ENCODE assay signal across 13 cellular contexts in genomic region chr2:242029422-242030225, GRCh38.
DNase-seq lines count a peak whose midpoint lies in the region; ATAC-seq, FAIRE-seq and TF ChIP-seq lines count a peak whose summit lies in the region.
"Had no signal": no experiment of that assay in that cellular context is flagged by ENCODE, and none has a peak within 500 bp of the region (broad histone marks: within the 10 kb centered on the region; RNA-seq: fewer than 3 reads in every experiment).

No MANE protein-coding gene starts in this region.

- WGBS in HepG2 (ENCODE audit: low lambda C conversion rate) = 55% methylated on average over 21 of the region's 21 CpGs

- intact Hi-C loops in OCI-LY7 (cut with micrococcal nuclease; ENCODE audit: unreplicated experiment) = no loop called here
- intact Hi-C loops in HepG2 (cut with micrococcal nuclease; ENCODE audit: unreplicated experiment) = no loop called here

- H3K4me3 ChIP-seq in OCI-LY7 (ENCODE audit: low read depth, low read length, poor library complexity, severe bottlenecking) (no peak overlapping the region), HepG2 (replicated peaks in 1 of 3; ENCODE audit: insufficient read depth in 1 of 3, low read depth in 2 of 3, low read length in 3 of 3) (no peak overlapping the region)
- H3K4me3 ChIP-seq: gastroesophageal sphincter had no signal

- in situ Hi-C loops in HepG2 (cut with HindIII; ENCODE audit: extremely low pct_ligation_motif_present, low pct_unique_long_range_greater_than_20kb) (no loop called here), GM13976 (cut with MboI; ENCODE audit: low sequenced_read_pairs, unreplicated experiment) (no loop called here)

- ATAC-seq in HepG2 = no peak
- no peak for ATAC-seq in GM21390 (IDR thresholded peaks at IDR 0.05; ENCODE audit: unreplicated experiment)
- ATAC-seq: gastroesophageal sphincter had no signal

- H3K36me3 ChIP-seq in OCI-LY7 (ENCODE audit: insufficient read depth, low read length) = no peaks in the 10 kb centered on the region
- no peaks in the 10 kb centered on the region for H3K36me3 ChIP-seq in HepG2 (replicated peaks in 1 of 2; ENCODE audit: control insufficient read depth in 1 of 2, insufficient read depth in 2 of 2, low read length in 2 of 2)
- H3K36me3 ChIP-seq: gastroesophageal sphincter had no signal

- no peak overlapping the region for H3K4me2 ChIP-seq in OCI-LY7 (ENCODE audit: low read length)
- no peak overlapping the region for H3K4me2 ChIP-seq in HepG2 (ENCODE audit: low read depth, low read length)

- POLR2A ChIA-PET in OCI-LY7 (lab: Charles Lee) (no interaction called here), HepG2 (lab: Yijun Ruan, JAX) (no interaction called here)

- no TSS peak for BruUV-seq in OCI-LY7 (replicated peaks; lab: Mats Ljungman, UMichigan)
- no TSS peak for BruUV-seq in HepG2 (replicated peaks; lab: Mats Ljungman, UMichigan)

- DNase-seq in stimulated activated CD4-positive, alpha-beta T cell treated with anti-CD3 and anti-CD28 coated beads, Interleukin-4, amount 100 ng/mL, for 24 hours = peak; percentile 1
- DNase-seq in stimulated activated CD4-positive, alpha-beta T cell treated with anti-CD3 and anti-CD28 coated beads, Interleukin-4, amount 100 ng/mL, for 4 hours = no peak
- DNase-seq in OCI-LY7 (ENCODE audit: low spot score) (peak; percentile 13), HepG2 (ENCODE audit: low spot score) (no peak), ureter (ENCODE audit: low spot score) (peak; percentile 33), GM13976 (ENCODE audit: low spot score) (no peak)
- DNase-seq in activated CD4-positive, alpha-beta T cell treated with anti-CD3 and anti-CD28 coated beads for 4 hours = no peak
- DNase-seq: central memory CD4-positive, alpha-beta T cell; NCI-H1930; NCI-H524 treated with DMSO at 0.1 percent for 48 hours had no signal

- H4K20me1 ChIP-seq in OCI-LY7 (ENCODE audit: insufficient read depth, low read length) = no peaks in the 10 kb centered on the region
- H4K20me1 ChIP-seq in HepG2 (ENCODE audit: insufficient read depth, low read length) = no peaks in the 10 kb centered on the region

- H3K4me1 ChIP-seq in OCI-LY7 (ENCODE audit: insufficient read depth, low read length, poor library complexity, severe bottlenecking) (no peaks in the 10 kb centered on the region), HepG2 (ENCODE audit: insufficient read depth, low read length) (peaks cover 34% of the 10 kb centered on the region)
- H3K4me1 ChIP-seq: gastroesophageal sphincter had no signal

- TF ChIP-seq EP300 in HepG2 (IDR thresholded peaks at IDR 0.05; ENCODE audit: low read depth in 2 of 2, low read length in 2 of 2) (no peak), HepG2 (CRISPR knock-in tag; IDR thresholded peaks at IDR 0.05; ENCODE audit: borderline replicate concordance) (no peak)

- CTCF ChIA-PET in OCI-LY7 (lab: Charles Lee; ENCODE audit: unreplicated experiment) (no interaction called here), HepG2 (lab: Yijun Ruan, JAX; ENCODE audit: low intra/inter-chr PET ratio, low total read pairs) (no interaction called here)

- H3K9me3 ChIP-seq in OCI-LY7 (ENCODE audit: low read length) = no peaks in the 10 kb centered on the region
- no peaks in the 10 kb centered on the region for H3K9me3 ChIP-seq in HepG2 (ENCODE audit: low read length)
- H3K9me3 ChIP-seq: gastroesophageal sphincter had no signal

- no peaks in the 10 kb centered on the region for H3K9me2 ChIP-seq in OCI-LY7 (ENCODE audit: insufficient read depth, low read length)

- TF ChIP-seq RAD21 in HepG2 (CRISPR knock-in tag; IDR thresholded peaks at IDR 0.05) = no peak

- TF ChIP-seq CTCF in OCI-LY7 (conservative IDR thresholded peaks at IDR 0.05; ENCODE audit: low read length) (no peak; the same call in 1 of the 2 replicates), HepG2 (CRISPR knock-in tag; IDR thresholded peaks at IDR 0.05) (no peak), GM13976 (IDR thresholded peaks at IDR 0.05; ENCODE audit: borderline replicate concordance, control extremely low read depth, extremely low read depth, insufficient read depth, missing control alignments) (no peak)

- H2AFZ ChIP-seq in OCI-LY7 (ENCODE audit: low read length) (no peak overlapping the region), HepG2 (ENCODE audit: low read length) (no peak overlapping the region)

- H3K9ac ChIP-seq in HepG2 (ENCODE audit: insufficient read depth, low read depth, low read length) = no peak overlapping the region

- H3K79me2 ChIP-seq in OCI-LY7 (ENCODE audit: insufficient read depth, low read depth, low read length) = no peaks in the 10 kb centered on the region
- H3K79me2 ChIP-seq in HepG2 (ENCODE audit: insufficient read depth, low read length) = no peaks in the 10 kb centered on the region

- H3K27me3 ChIP-seq in HepG2 (ENCODE audit: control insufficient read depth in 1 of 2, insufficient read depth in 2 of 2, low read length in 2 of 2) = peaks cover 8 to 64% of the 10 kb centered on the region in 2 experiments

- TF ChIP-seq POLR2A in HepG2 (IDR thresholded peaks at IDR 0.05; ENCODE audit: insufficient read depth in 1 of 2, low read depth in 2 of 2, low read length in 2 of 2) = no peak

- H3K27ac ChIP-seq in OCI-LY7 (ENCODE audit: low read depth, low read length, poor library complexity, severe bottlenecking) = no peak overlapping the region
- H3K27ac ChIP-seq in HepG2 (ENCODE audit: extremely low read length, insufficient read depth, low read length) = no peak overlapping the region
- H3K27ac ChIP-seq: gastroesophageal sphincter had no signal

- FAIRE-seq in HepG2 (lab: Jason Lieb, UNC) = no peak
- FAIRE-seq: GM12891 had no signal

TF ChIP-seq in HepG2, 621 proteins besides CTCF, POLR2A, EP300 and RAD21:
- TF ChIP-seq MAFF (IDR thresholded peaks at IDR 0.05; ENCODE audit: low read depth, low read length) (peak; percentile 80), IRF2 (CRISPR knock-in tag; IDR thresholded peaks at IDR 0.05) (no peak), MAFK (conservative IDR thresholded peaks at IDR 0.05 in 1 of 2, IDR thresholded peaks at IDR 0.05 in 1 of 2; ENCODE audit: low read length in 2 of 2) (peak; percentile 80 to 82)
TF ChIP-seq in HepG2: peak in this region for 2.

Comparison
In these comparisons a context has a peak if more than half of its experiments do, and no peak if none do; other contexts are left out.
1. DNase-seq: peak in stimulated activated CD4-positive, alpha-beta T cell treated with anti-CD3 and anti-CD28 coated beads, Interleukin-4, amount 100 ng/mL, for 24 hours (single experiment), OCI-LY7 (single experiment) and ureter (single experiment); none in stimulated activated CD4-positive, alpha-beta T cell treated with anti-CD3 and anti-CD28 coated beads, Interleukin-4, amount 100 ng/mL, for 4 hours (0 of 2), HepG2 (single experiment), activated CD4-positive, alpha-beta T cell treated with anti-CD3 and anti-CD28 coated beads for 4 hours (0 of 2) and GM13976 (single experiment).